13 cellular contexts compared by ENCODE assay signal in the genomic region with DNA sequence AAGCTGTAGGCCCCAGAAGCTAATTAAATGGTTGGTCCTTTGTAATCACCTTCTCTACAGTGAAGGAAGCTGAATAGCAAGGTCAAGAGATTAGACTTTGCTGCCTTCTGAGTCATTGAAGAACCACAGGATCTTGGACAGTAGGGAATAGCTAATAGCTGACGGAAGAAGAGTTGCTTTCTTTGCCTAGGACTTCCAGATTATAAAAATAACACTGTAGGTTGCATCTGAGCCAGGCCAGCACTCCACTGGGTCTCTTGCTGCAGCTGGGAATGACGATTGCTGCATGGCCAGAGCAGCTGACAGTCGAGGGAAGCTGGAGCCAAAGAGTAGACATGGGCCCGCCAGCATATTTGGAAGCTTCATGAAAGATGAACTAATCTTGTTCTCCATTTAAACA.
A peak's percentile ranks its signal among the peaks of the same experiment; 100 is the strongest.
DNase-seq lines count a peak whose midpoint lies in the region; ATAC-seq and TF ChIP-seq lines count a peak whose summit lies in the region.
"Had no signal": no experiment of that assay in that cellular context is flagged by ENCODE, and none has a peak within 500 bp of the region (broad histone marks: within the 10 kb centered on the region; RNA-seq: fewer than 3 reads in every experiment).

No MANE protein-coding gene starts in this region.

- ATAC-seq in psoas muscle (peak; percentile 75 to 84 (median 81)), GM18511 (IDR thresholded peaks at IDR 0.05; ENCODE audit: unreplicated experiment) (no peak), GM21390 (IDR thresholded peaks at IDR 0.05; ENCODE audit: unreplicated experiment) (no peak)

- peaks cover 25% of the 10 kb centered on the region for H3K4me1 ChIP-seq in psoas muscle
- no peaks in the 10 kb centered on the region for H3K4me1 ChIP-seq in CD8-positive, alpha-beta memory T cell (ENCODE audit: insufficient read depth, low read length)
- H3K4me1 ChIP-seq: SJCRH30 had no signal

- H3K36me3 Mint-ChIP-seq in CD8-positive, alpha-beta memory T cell, result no peaks in the 10 kb centered on the region

- H3K4me3 Mint-ChIP-seq in CD8-positive, alpha-beta memory T cell, result no peak overlapping the region
- H3K4me3 Mint-ChIP-seq: endodermal cell had no signal

- POLR2A ChIA-PET in CD8-positive, alpha-beta memory T cell (lab: Charles Lee), result no interaction called here

- CTCF ChIA-PET in CD8-positive, alpha-beta memory T cell (lab: Charles Lee), result no interaction called here

- H3K27ac Mint-ChIP-seq in CD8-positive, alpha-beta memory T cell, result no peak overlapping the region
- H3K27ac Mint-ChIP-seq: endodermal cell had no signal

- H3K4me3 ChIP-seq in psoas muscle, result no peak overlapping the region
- H3K4me3 ChIP-seq in CD8-positive, alpha-beta memory T cell (ENCODE audit: low read length), result no peak overlapping the region
- H3K4me3 ChIP-seq: SJCRH30, spleen had no signal

- no peaks in the 10 kb centered on the region for H3K27me3 ChIP-seq in psoas muscle (ENCODE audit: insufficient read depth in 3 of 3, low read length in 2 of 3)
- H3K27me3 ChIP-seq in CD8-positive, alpha-beta memory T cell (ENCODE audit: insufficient read depth, low read length, poor library complexity, severe bottlenecking), result no peaks in the 10 kb centered on the region
- H3K27me3 ChIP-seq: SJCRH30, spleen had no signal

- no peak for TF ChIP-seq CTCF in VCaP (conservative IDR thresholded peaks at IDR 0.05)
- TF ChIP-seq CTCF in psoas muscle (IDR thresholded peaks at IDR 0.05), result no peak

- H3K4me1 Mint-ChIP-seq in CD8-positive, alpha-beta memory T cell, result no peaks in the 10 kb centered on the region

- 9 to 22% (median 21%) methylated on average over 4 of the region's 4 CpGs for WGBS in psoas muscle, 3 donors

- peaks cover 5 to 8% of the 10 kb centered on the region in 2 donors for H3K27me3 Mint-ChIP-seq in CD8-positive, alpha-beta memory T cell

- peak; percentile 58 for DNase-seq in AG20443 (ENCODE audit: low spot score)
- DNase-seq in cardiac septum (ENCODE audit: low spot score), result peak; percentile 82
- DNase-seq in psoas muscle, result peak; percentile 45 to 80
- no peak for DNase-seq in amniotic stem cell (lab: John Stamatoyannopoulos, UW)
- DNase-seq in CD8-positive, alpha-beta memory T cell, result no peak
- DNase-seq: activated T-cell treated with anti-CD3 and anti-CD28 coated beads for 4 hours, endodermal cell, SJCRH30, spleen had no signal

- H3K9me3 Mint-ChIP-seq in CD8-positive, alpha-beta memory T cell, result no peaks in the 10 kb centered on the region
- H3K9me3 Mint-ChIP-seq: endodermal cell had no signal

- no peaks in the 10 kb centered on the region for H3K36me3 ChIP-seq in psoas muscle (ENCODE audit: insufficient read depth in 1 of 2, low read depth in 1 of 2)
- H3K36me3 ChIP-seq in CD8-positive, alpha-beta memory T cell (ENCODE audit: insufficient read depth, low read length), result no peaks in the 10 kb centered on the region
- H3K36me3 ChIP-seq: SJCRH30, spleen had no signal

- no peaks in the 10 kb centered on the region for H3K9me3 ChIP-seq in psoas muscle
- H3K9me3 ChIP-seq in CD8-positive, alpha-beta memory T cell (ENCODE audit: low read length), result no peaks in the 10 kb centered on the region
- H3K9me3 ChIP-seq: SJCRH30, spleen had no signal

- peak overlapping the region; percentile 85 for H3K27ac ChIP-seq in VCaP
- H3K27ac ChIP-seq in psoas muscle, result peak overlapping the region; percentile 33
- H3K27ac ChIP-seq in CD8-positive, alpha-beta memory T cell (ENCODE audit: low read depth, low read length), result no peak overlapping the region
- H3K27ac ChIP-seq: HL-60, SJCRH30, spleen had no signal

- intact Hi-C loops in cardiac septum (cut with DNase I) (loop anchor here (5.0 kb wide), 2 partner anchors 208 to 223 kb away; no protein-coding TSS in a partner anchor), psoas muscle (cut with DNase I) (no loop called here)

Comparison
In these comparisons a context has a peak if more than half of its experiments do, and no peak if none do; other contexts are left out.
1. DNase-seq: peak in AG20443 (single experiment), cardiac septum (single experiment) and psoas muscle (2 of 2); none in amniotic stem cell (single experiment) and CD8-positive, alpha-beta memory T cell (0 of 5).
2. ATAC-seq: peak in psoas muscle (4 of 4); none in GM18511 (single experiment) and GM21390 (single experiment).